In the genomic region with DNA sequence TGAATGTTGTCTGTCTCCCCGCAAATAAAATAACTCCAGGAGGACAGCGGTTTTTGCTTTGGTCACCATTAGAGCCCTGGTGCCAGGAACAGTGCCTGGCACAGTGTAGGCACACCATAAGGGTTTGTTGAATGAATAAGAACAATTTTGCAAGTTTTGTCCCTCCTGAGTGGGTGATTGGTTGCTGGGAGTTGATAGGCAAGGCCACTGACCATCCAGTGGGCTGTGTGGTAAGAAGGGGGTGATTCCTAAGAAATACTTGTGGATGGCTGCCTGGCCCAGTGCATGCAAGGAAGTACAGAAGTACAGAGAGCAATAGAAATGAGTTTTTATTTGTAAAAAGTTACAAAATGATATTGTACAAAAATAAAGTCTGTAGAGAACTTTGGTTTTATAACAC, we compare ENCODE assay signal across 18 cellular contexts. TPM values are rescaled to one million over a fixed set of nuclear protein-coding genes. Genes with fewer than 3 reads are reported as not detected.
"Had no signal": no experiment of that assay in that cellular context is flagged by ENCODE, and none has a peak within 500 bp of the region (broad histone marks: within the 10 kb centered on the region; RNA-seq: fewer than 3 reads in every experiment).

No MANE protein-coding gene starts in this region.

- H3K36me3 Mint-ChIP-seq: activated naive CD8-positive, alpha-beta T cell treated with anti-CD3 and anti-CD28 coated beads, Interleukin-2, amount 10 ng/mL, durations not matched to agents 7 days and 5 days; neural progenitor cell; stimulated activated effector memory CD8-positive, alpha-beta T cell treated with anti-CD3 and anti-CD28 coated beads, Interleukin-12 subunit alpha, Interleukin-12 subunit beta, amount 100 ng/mL, for 72 hours had no signal

- H3K9me3 Mint-ChIP-seq: activated naive CD8-positive, alpha-beta T cell treated with anti-CD3 and anti-CD28 coated beads, Interleukin-2, amount 10 ng/mL, durations not matched to agents 7 days and 5 days; activated T-cell treated with anti-CD3 and anti-CD28 coated beads, Interleukin-2, amount 50 U/mL, for 72 hours; neural progenitor cell; stimulated activated effector memory CD8-positive, alpha-beta T cell treated with anti-CD3 and anti-CD28 coated beads, Interleukin-12 subunit alpha, Interleukin-12 subunit beta, amount 100 ng/mL, for 72 hours had no signal

- H3K27ac Mint-ChIP-seq: activated naive CD8-positive, alpha-beta T cell treated with anti-CD3 and anti-CD28 coated beads, Interleukin-2, amount 10 ng/mL, durations not matched to agents 7 days and 5 days; activated T-cell treated with anti-CD3 and anti-CD28 coated beads, Interleukin-2, amount 50 U/mL, for 72 hours; neural progenitor cell; stimulated activated effector memory CD8-positive, alpha-beta T cell treated with anti-CD3 and anti-CD28 coated beads, Interleukin-12 subunit alpha, Interleukin-12 subunit beta, amount 100 ng/mL, for 72 hours had no signal

- H3K4me1 ChIP-seq: breast epithelium, esophagus squamous epithelium, pancreas, thyroid gland had no signal

- H3K9me3 ChIP-seq: breast epithelium, esophagus squamous epithelium, gastroesophageal sphincter, pancreas, thyroid gland had no signal

- H3K79me2 ChIP-seq: hepatocyte had no signal

- H2AFZ ChIP-seq: hepatocyte, neural progenitor cell had no signal

- H3K4me2 ChIP-seq: hepatocyte, neural progenitor cell had no signal

- H3K4me3 Mint-ChIP-seq: activated naive CD8-positive, alpha-beta T cell treated with anti-CD3 and anti-CD28 coated beads, Interleukin-2, amount 10 ng/mL, durations not matched to agents 7 days and 5 days; activated T-cell treated with anti-CD3 and anti-CD28 coated beads, Interleukin-2, amount 50 U/mL, for 72 hours; neural progenitor cell; stimulated activated effector memory CD8-positive, alpha-beta T cell treated with anti-CD3 and anti-CD28 coated beads, Interleukin-12 subunit alpha, Interleukin-12 subunit beta, amount 100 ng/mL, for 72 hours had no signal

- H3K27ac ChIP-seq: breast epithelium, esophagus squamous epithelium, gastroesophageal sphincter, hepatocyte, neural progenitor cell, pancreas, thyroid gland had no signal

- ATAC-seq: activated T-cell treated with anti-CD3 and anti-CD28 coated beads, Interleukin-2, amount 50 U/mL, for 72 hours; gastroesophageal sphincter; pancreas; stimulated activated effector memory CD8-positive, alpha-beta T cell treated with anti-CD3 and anti-CD28 coated beads, Interleukin-12 subunit alpha, Interleukin-12 subunit beta, amount 100 ng/mL, for 72 hours had no signal

- H3K36me3 ChIP-seq: breast epithelium, esophagus squamous epithelium, neural progenitor cell, pancreas, thyroid gland had no signal

- H3K4me1 Mint-ChIP-seq: activated naive CD8-positive, alpha-beta T cell treated with anti-CD3 and anti-CD28 coated beads, Interleukin-2, amount 10 ng/mL, durations not matched to agents 7 days and 5 days; stimulated activated effector memory CD8-positive, alpha-beta T cell treated with anti-CD3 and anti-CD28 coated beads, Interleukin-12 subunit alpha, Interleukin-12 subunit beta, amount 100 ng/mL, for 72 hours had no signal

- H3K27me3 Mint-ChIP-seq: activated naive CD8-positive, alpha-beta T cell treated with anti-CD3 and anti-CD28 coated beads, Interleukin-2, amount 10 ng/mL, durations not matched to agents 7 days and 5 days had no signal

- H3K9ac ChIP-seq: neural progenitor cell had no signal

- H3K27me3 ChIP-seq: breast epithelium, esophagus squamous epithelium, gastroesophageal sphincter, hepatocyte, neural progenitor cell, pancreas, thyroid gland had no signal

- H3K4me3 ChIP-seq: breast epithelium, esophagus squamous epithelium, gastroesophageal sphincter, hepatocyte, neural progenitor cell, pancreas, thyroid gland had no signal

- DNase-seq: activated CD4-positive, alpha-beta T cell treated with anti-CD3 and anti-CD28 coated beads, Interleukin-2, amount 50 U/mL, for 4 hours; activated CD8-positive, alpha-beta memory T cell treated with anti-CD3 and anti-CD28 coated beads, Interleukin-2, amount 50 U/mL, for 4 hours; activated gamma-delta T cell treated with Interleukin-2 at 50 U/mL for 16 hours; activated naive CD8-positive, alpha-beta T cell treated with anti-CD3 and anti-CD28 coated beads, Interleukin-2, amount 10 ng/mL, durations not matched to agents 7 days and 5 days; activated T-cell treated with anti-CD3 and anti-CD28 coated beads, Interleukin-2, amount 50 U/mL, for 72 hours; aorta; esophagus squamous epithelium; kidney glomerular epithelial cell; mesendoderm; pancreas; retina; thyroid gland had no signal

RNA-seq across cellular contexts. Expression of gene GDNF, which starts 27.5 kb away (rescaled TPM):
- total RNA-seq: activated naive CD8-positive, alpha-beta T cell treated with anti-CD3 and anti-CD28 coated beads, Interleukin-2, amount 10 ng/mL, durations not matched to agents 7 days and 5 days; activated T-cell treated with anti-CD3 and anti-CD28 coated beads, Interleukin-2, amount 50 U/mL, for 72 hours; T-helper 2 cell treated with Interferon-gamma antibody and Interleukin-4, amounts not matched to agents 100 ng/mL and 5 ng/mL, for 36 hours; thyroid gland had no signal
- polyA plus RNA-seq: aorta had no signal
